In the genomic region with DNA sequence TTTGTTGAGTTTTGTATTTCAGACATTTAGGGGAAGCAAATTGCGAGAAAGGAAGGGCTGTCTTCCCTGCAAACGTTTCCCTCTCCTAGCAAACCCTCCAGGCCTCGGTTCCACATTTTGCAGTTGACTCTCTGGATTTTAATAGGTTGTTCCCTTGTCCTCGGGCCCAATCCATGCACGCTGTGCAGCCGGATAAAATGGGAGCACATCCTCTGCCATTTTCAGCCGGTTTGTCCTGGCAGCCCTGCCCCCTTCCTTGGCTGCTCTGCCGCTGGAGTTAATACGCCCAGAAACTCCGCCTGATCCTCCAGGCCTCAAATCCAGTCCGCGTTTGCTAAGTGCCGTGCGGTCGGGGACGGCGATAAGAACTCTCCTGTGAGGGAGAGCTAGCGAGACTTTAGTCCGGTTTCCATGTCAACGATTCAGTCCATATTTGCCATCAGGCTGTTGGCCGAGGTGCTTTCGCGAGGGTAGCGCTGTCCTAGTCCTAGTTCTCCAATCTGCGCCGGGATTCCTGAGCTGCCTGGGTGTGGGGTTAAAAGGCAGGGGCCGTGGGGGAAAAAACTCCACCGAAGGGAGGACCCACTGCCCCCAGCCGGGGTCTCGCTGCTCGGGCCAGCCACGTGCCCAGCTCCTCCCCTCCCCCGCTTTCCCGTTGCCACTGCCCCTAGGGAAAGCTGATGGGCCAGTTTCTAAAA, we compare ENCODE assay signal across 8 cellular contexts. TPM values are rescaled to one million over a fixed set of nuclear protein-coding genes. Genes with fewer than 3 reads are reported as not detected.
A peak's percentile ranks its signal among the peaks of the same experiment; 100 is the strongest.
DNase-seq lines count a peak whose midpoint lies in the region; ATAC-seq and TF ChIP-seq lines count a peak whose summit lies in the region.

No MANE protein-coding gene starts in this region.

- H3K9me3 Mint-ChIP-seq in Calu3 (ENCODE audit: low read depth, unreplicated experiment) (no peaks in the 10 kb centered on the region), osteocyte (ENCODE audit: unreplicated experiment) (no peaks in the 10 kb centered on the region)
- H3K9me3 Mint-ChIP-seq in activated naive CD8-positive, alpha-beta T cell treated with anti-CD3 and anti-CD28 coated beads, Interleukin-2, amount 50 U/mL, for 24 hours: no peaks in the 10 kb centered on the region

- peak overlapping the region; percentile 91 to 98 for H3K27ac ChIP-seq in thoracic aorta

- H3K36me3 ChIP-seq in thoracic aorta: no peaks in the 10 kb centered on the region

- intact Hi-C loops in Calu3 (cut with micrococcal nuclease; ENCODE audit: unreplicated experiment) (no loop called here), Right ventricle myocardium superior (cut with DNase I) (no loop called here)

- H3K4me3 ChIP-seq in thoracic aorta: peak overlapping the region; percentile 79

- no peaks in the 10 kb centered on the region for H3K9me3 ChIP-seq in thoracic aorta

- peaks cover 38% of the 10 kb centered on the region for H3K36me3 Mint-ChIP-seq in Calu3 (ENCODE audit: insufficient read depth, unreplicated experiment)
- H3K36me3 Mint-ChIP-seq in activated naive CD8-positive, alpha-beta T cell treated with anti-CD3 and anti-CD28 coated beads, Interleukin-2, amount 50 U/mL, for 24 hours (ENCODE audit: low read depth): no peaks in the 10 kb centered on the region
- H3K36me3 Mint-ChIP-seq in osteocyte (ENCODE audit: unreplicated experiment): no peaks in the 10 kb centered on the region

- ATAC-seq in activated naive CD8-positive, alpha-beta T cell treated with anti-CD3 and anti-CD28 coated beads, Interleukin-2, amount 50 U/mL, for 24 hours: peak; percentile 51
- ATAC-seq in Right ventricle myocardium superior (ENCODE audit: poor library complexity) (peak; percentile 75), thoracic aorta (ENCODE audit: insufficient number of reproducible peaks, low FRiP score, low read depth) (peak; percentile 76)

- no TSS peak for BruUV-seq in Calu3 (replicated peaks; lab: Mats Ljungman, UMichigan)

- TF ChIP-seq CTCF in Calu3 (IDR thresholded peaks at IDR 0.05; ENCODE audit: unreplicated experiment) (no peak), osteocyte (IDR thresholded peaks at IDR 0.05) (no peak), thoracic aorta (IDR thresholded peaks at IDR 0.05) (no peak)

- H3K27me3 Mint-ChIP-seq in Calu3 (ENCODE audit: unreplicated experiment): no peaks in the 10 kb centered on the region
- no peaks in the 10 kb centered on the region for H3K27me3 Mint-ChIP-seq in activated naive CD8-positive, alpha-beta T cell treated with anti-CD3 and anti-CD28 coated beads, Interleukin-2, amount 50 U/mL, for 24 hours
- no peaks in the 10 kb centered on the region for H3K27me3 Mint-ChIP-seq in osteocyte (ENCODE audit: unreplicated experiment)

- peaks cover 17 to 27% of the 10 kb centered on the region in 2 donors for H3K4me1 ChIP-seq in thoracic aorta (ENCODE audit: control insufficient read depth in 1 of 2, low read depth in 2 of 2)

- peaks cover 22% of the 10 kb centered on the region for H3K4me1 Mint-ChIP-seq in Calu3 (ENCODE audit: low read depth, unreplicated experiment)
- H3K4me1 Mint-ChIP-seq in activated naive CD8-positive, alpha-beta T cell treated with anti-CD3 and anti-CD28 coated beads, Interleukin-2, amount 50 U/mL, for 24 hours: peaks cover 37% of the 10 kb centered on the region
- peaks cover 38% of the 10 kb centered on the region for H3K4me1 Mint-ChIP-seq in osteocyte (ENCODE audit: unreplicated experiment)

- CTCF ChIA-PET in Calu3 (lab: Charles Lee): interaction anchor here (0.5 to 2.3 kb wide), 7 partner anchors 9 to 411 kb away, joined by 4 to 22 read pairs (median 7); no protein-coding TSS in a partner anchor

- H3K27ac Mint-ChIP-seq in Calu3 (ENCODE audit: unreplicated experiment) (peak overlapping the region; percentile 89), osteocyte (ENCODE audit: unreplicated experiment) (peak overlapping the region; percentile 98)
- H3K27ac Mint-ChIP-seq in activated naive CD8-positive, alpha-beta T cell treated with anti-CD3 and anti-CD28 coated beads, Interleukin-2, amount 50 U/mL, for 24 hours: peak overlapping the region; percentile 93

- H3K4me3 Mint-ChIP-seq in Calu3 (ENCODE audit: low read depth, unreplicated experiment) (peak overlapping the region; percentile 79), osteocyte (ENCODE audit: unreplicated experiment) (peak overlapping the region; percentile 87)
- H3K4me3 Mint-ChIP-seq in activated naive CD8-positive, alpha-beta T cell treated with anti-CD3 and anti-CD28 coated beads, Interleukin-2, amount 50 U/mL, for 24 hours: peak overlapping the region; percentile 89

- DNase-seq in Calu3 (peak; percentile 88), H4 (ENCODE audit: low spot score) (peak; percentile 99), NCI-H1417 (lab: John Stamatoyannopoulos, UW) (peak; percentile 96 to 99 (median 97)), SW 1271 (lab: John Stamatoyannopoulos, UW) (peak; percentile 95), Right ventricle myocardium superior (peak; percentile 95), osteocyte (ENCODE audit: extremely low spot score, unreplicated experiment) (peak; percentile 96), thoracic aorta (ENCODE audit: low spot score) (peak; percentile 87)
- peak; percentile 88 for DNase-seq in activated naive CD8-positive, alpha-beta T cell treated with anti-CD3 and anti-CD28 coated beads, Interleukin-2, amount 50 U/mL, for 24 hours

- H3K27me3 ChIP-seq in thoracic aorta (replicated peaks; ENCODE audit: insufficient read depth): no peaks in the 10 kb centered on the region

RNA-seq across cellular contexts. Expression of a gene that starts 2.9 kb away (rescaled TPM):
- total RNA-seq in Calu3 (2022): 51.7 and 52.5 TPM in 2 replicates
- 10.7 and 13.0 TPM in 2 replicates for total RNA-seq in H4 (2014; rRNA removed; shearing (Covaris generic))
- 29.4 TPM for total RNA-seq in Right ventricle myocardium superior
- total RNA-seq in osteocyte: 70.0 and 78.7 TPM in 2 replicates
- 10 to 100 TPM; 53.6 to 69.2 TPM for total RNA-seq in thoracic aorta

Comparison
In these comparisons a context has a peak if more than half of its experiments do, and no peak if none do; other contexts are left out.
1. Peak in every context shown above with its lines: DNase-seq, ATAC-seq, H3K4me3 ChIP-seq and H3K27ac ChIP-seq.